ENCODE assay signal across 34 cellular contexts in genomic region chr17:73806768-73807167, GRCh38.
"Had no signal": no experiment of that assay in that cellular context is flagged by ENCODE, and none has a peak within 500 bp of the region (broad histone marks: within the 10 kb centered on the region; RNA-seq: fewer than 3 reads in every experiment).

No MANE protein-coding gene starts in this region.

- H3K27ac ChIP-seq: adrenal gland, ascending aorta, body of pancreas, brain microvascular endothelial cell, breast epithelium, cardiac muscle cell had no signal

- H3K36me3 ChIP-seq: adrenal gland, ascending aorta, brain microvascular endothelial cell, breast epithelium, cardiac muscle cell had no signal

- ATAC-seq: activated naive CD4-positive, alpha-beta T cell treated with anti-CD3 and anti-CD28 coated beads, Interleukin-2, amount 50 U/mL, for 72 hours; activated naive CD8-positive, alpha-beta T cell treated with anti-CD3 and anti-CD28 coated beads, Interleukin-2, amount 50 U/mL, for 24 hours; activated T-cell treated with anti-CD3 and anti-CD28 coated beads, Interleukin-2, amount 50 U/mL, for 4 hours; activated T-cell treated with anti-CD3 and anti-CD28 coated beads, Interleukin-2, amount 50 U/mL, for 72 hours; activated T-helper 17 cell treated with anti-CD3 and anti-CD28 coated beads, Interleukin-2, amount 50 U/mL, for 72 hours; body of pancreas had no signal

- H3K4me1 ChIP-seq: adrenal gland, ascending aorta, body of pancreas, breast epithelium had no signal

- H3K27me3 ChIP-seq: ascending aorta, body of pancreas, brain microvascular endothelial cell, cardiac muscle cell had no signal

- H3K4me3 ChIP-seq: adrenal gland, ascending aorta, body of pancreas, breast epithelium, cardiac muscle cell had no signal

- DNase-seq: activated effector memory CD4-positive, alpha-beta T cell treated with anti-CD3 and anti-CD28 coated beads, Interleukin-2, amount 50 U/mL, for 16 hours; activated effector memory CD4-positive, alpha-beta T cell treated with Interleukin-2 at 50 U/mL for 16 hours; activated gamma-delta T cell; activated gamma-delta T cell treated with Interleukin-2 at 50 U/mL for 16 hours; activated naive CD4-positive, alpha-beta T cell; activated naive CD4-positive, alpha-beta T cell treated with anti-CD3 and anti-CD28 coated beads for 36 hours; activated naive CD4-positive, alpha-beta T cell treated with anti-CD3 and anti-CD28 coated beads, Interleukin-2, amount 10 ng/mL, durations not matched to agents 7 days and 5 days; activated naive CD4-positive, alpha-beta T cell treated with anti-CD3 and anti-CD28 coated beads, Interleukin-2, amount 50 U/mL, for 16 hours; activated naive CD4-positive, alpha-beta T cell treated with Interleukin-2 at 50 U/mL for 16 hours; activated naive CD8-positive, alpha-beta T cell treated with anti-CD3 and anti-CD28 coated beads for 36 hours; activated naive CD8-positive, alpha-beta T cell treated with anti-CD3 and anti-CD28 coated beads, Interleukin-2, amount 10 ng/mL, durations not matched to agents 7 days and 5 days; activated naive CD8-positive, alpha-beta T cell treated with anti-CD3 and anti-CD28 coated beads, Interleukin-2, amount 50 U/mL, for 24 hours; activated T-cell treated with anti-CD3 and anti-CD28 coated beads, Interleukin-2, amount 50 U/mL, for 1 hour; activated T-cell treated with anti-CD3 and anti-CD28 coated beads, Interleukin-2, amount 50 U/mL, for 24 hours; activated T-cell treated with anti-CD3 and anti-CD28 coated beads, Interleukin-2, amount 50 U/mL, for 4 hours; activated T-cell treated with anti-CD3 and anti-CD28 coated beads, Interleukin-2, amount 50 U/mL, for 48 hours; activated T-cell treated with anti-CD3 and anti-CD28 coated beads, Interleukin-2, amount 50 U/mL, for 72 hours; adrenal gland; amniotic stem cell; amygdala; anterior cingulate cortex; aorta; body of pancreas; brain microvascular endothelial cell; caudate nucleus; central memory CD4-positive, alpha-beta T cell; cerebellar nuclear complex had no signal

- H3K9me3 ChIP-seq: adrenal gland, ascending aorta had no signal

- FAIRE-seq: astrocyte, bronchial epithelial cell had no signal
